29 cellular contexts compared by ENCODE assay signal in the genomic region with DNA sequence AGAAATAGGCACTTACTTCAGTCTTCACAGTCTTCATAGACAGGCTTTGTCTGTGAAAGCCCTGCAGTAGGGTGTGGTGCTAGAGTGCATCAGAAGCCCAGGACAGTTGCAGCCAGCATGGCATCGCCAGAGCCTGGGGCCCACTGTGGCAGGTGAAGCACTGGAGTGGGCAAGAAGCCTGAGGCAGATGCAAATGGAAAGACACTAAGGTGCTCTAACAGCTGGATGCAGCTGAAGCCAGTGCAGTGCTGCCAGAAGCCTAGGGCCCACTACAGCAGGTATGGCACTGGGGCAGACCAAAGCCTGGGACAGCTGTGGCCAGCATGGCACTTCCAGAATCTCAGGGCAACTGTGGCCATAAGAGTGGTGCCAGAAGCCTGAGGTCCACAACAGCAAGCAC.
"Had no signal": no experiment of that assay in that cellular context is flagged by ENCODE, and none has a peak within 500 bp of the region (broad histone marks: within the 10 kb centered on the region; RNA-seq: fewer than 3 reads in every experiment).

No MANE protein-coding gene starts in this region.

- H3K27ac ChIP-seq: ascending aorta, breast epithelium, cardiac muscle cell, coronary artery, dorsolateral prefrontal cortex, foreskin keratinocyte, gastrocnemius medialis, heart left ventricle, VCaP had no signal

- DNase-seq: activated CD4-positive, alpha-beta memory T cell treated with anti-CD3 and anti-CD28 coated beads, Interleukin-2, amount 10 ng/mL, durations not matched to agents 7 days and 5 days; activated CD4-positive, alpha-beta T cell treated with anti-CD3 and anti-CD28 coated beads for 1 hour; activated CD4-positive, alpha-beta T cell treated with anti-CD3 and anti-CD28 coated beads for 4 hours; activated CD4-positive, alpha-beta T cell treated with anti-CD3 and anti-CD28 coated beads, Interleukin-2, amount 10 ng/mL, durations not matched to agents 7 days and 5 days; activated CD4-positive, alpha-beta T cell treated with anti-CD3 and anti-CD28 coated beads, Interleukin-2, amount 50 U/mL, for 4 hours; activated CD8-positive, alpha-beta memory T cell treated with anti-CD3 and anti-CD28 coated beads, Interleukin-2, amount 50 U/mL, for 48 hours; activated gamma-delta T cell; activated naive CD4-positive, alpha-beta T cell; activated naive CD4-positive, alpha-beta T cell treated with anti-CD3 and anti-CD28 coated beads, Interleukin-2, amount 10 ng/mL, durations not matched to agents 7 days and 5 days; activated naive CD8-positive, alpha-beta T cell treated with anti-CD3 and anti-CD28 coated beads, Interleukin-2, amount 10 ng/mL, durations not matched to agents 7 days and 5 days; activated T-cell treated with anti-CD3 and anti-CD28 coated beads for 4 hours; activated T-cell treated with anti-CD3 and anti-CD28 coated beads, Interleukin-2, amount 50 U/mL, for 24 hours; activated T-cell treated with anti-CD3 and anti-CD28 coated beads, Interleukin-2, amount 50 U/mL, for 72 hours; dorsolateral prefrontal cortex; effector memory CD4-positive, alpha-beta T cell; endodermal cell; foreskin keratinocyte; gastrocnemius medialis; glutamatergic neuron; heart left ventricle; T-helper 2 cell had no signal

- H3K36me3 ChIP-seq: ascending aorta, breast epithelium, cardiac muscle cell, gastrocnemius medialis, heart left ventricle had no signal

- ATAC-seq: activated naive CD4-positive, alpha-beta T cell treated with anti-CD3 and anti-CD28 coated beads, Interleukin-2, amount 50 U/mL, for 72 hours; activated T-cell treated with anti-CD3 and anti-CD28 coated beads, Interleukin-2, amount 50 U/mL, for 72 hours; esophagus mucosa; foreskin keratinocyte; gastrocnemius medialis; WTC11 had no signal
